In the genomic region with DNA sequence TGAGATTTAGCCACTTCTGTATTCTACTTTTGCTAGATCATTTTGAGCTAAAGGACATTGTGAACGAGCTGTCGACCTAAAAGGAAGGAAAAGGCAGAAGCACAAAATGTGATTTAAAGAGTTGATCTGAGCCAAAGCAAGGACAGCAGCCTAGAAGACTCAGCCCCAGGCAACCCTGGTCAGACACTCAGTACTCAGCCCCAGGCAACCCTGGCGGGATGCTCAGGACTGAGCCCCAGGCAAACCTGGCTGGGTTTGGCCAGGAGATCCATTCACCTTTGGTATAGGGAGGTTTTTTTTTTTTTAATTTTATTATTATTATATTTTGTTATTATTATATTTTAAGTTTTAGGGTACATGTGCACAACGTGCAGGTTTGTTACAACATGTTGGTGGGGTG, we compare ENCODE assay signal across 25 cellular contexts.
"Had no signal": no experiment of that assay in that cellular context is flagged by ENCODE, and none has a peak within 500 bp of the region (broad histone marks: within the 10 kb centered on the region; RNA-seq: fewer than 3 reads in every experiment).

No MANE protein-coding gene starts in this region.

- H3K36me3 ChIP-seq: colonic mucosa, heart right ventricle, lower lobe of right lung, ovary, right lobe of liver, tibial artery, upper lobe of left lung had no signal

- FAIRE-seq: islet of Langerhans, small intestine, urothelium cell line had no signal

- H3K4me3 ChIP-seq: colonic mucosa, heart right ventricle, lower lobe of right lung, ovary, right lobe of liver, testis, tibial artery, upper lobe of left lung had no signal

- H3K9me3 ChIP-seq: colonic mucosa, heart right ventricle, lower lobe of right lung, ovary, right lobe of liver, testis, tibial artery, upper lobe of left lung had no signal

- DNase-seq: colonic mucosa; effector CD8-positive, alpha-beta T cell; endodermal cell; foreskin fibroblast; glutamatergic neuron; heart right ventricle; hippocampal formation; left ventricle myocardium superior; natural killer cell; occipital lobe; ovary; retina; small intestine; stimulated activated CD4-positive, alpha-beta T cell treated with anti-CD3 and anti-CD28 coated beads, Interleukin-15, amount 100 ng/mL, for 24 hours; stimulated activated CD4-positive, alpha-beta T cell treated with anti-CD3 and anti-CD28 coated beads, Interleukin-2, amount 100 ng/mL, for 48 hours; stimulated activated naive B cell treated with anti-CD40 and anti-IgM and Interleukin-4, amounts not matched to agents 10 μg/mL and 1 μg/mL and 100 μg/mL, for 72 hours; testis had no signal

- H3K27ac ChIP-seq: colonic mucosa, epithelial cell of prostate, heart right ventricle, lower lobe of right lung, ovary, right lobe of liver, testis, tibial artery, upper lobe of left lung had no signal

- ATAC-seq: esophagus mucosa; heart right ventricle; left ventricle myocardium superior; lower lobe of right lung; natural killer cell; right lobe of liver; stimulated activated naive B cell treated with anti-CD40 and anti-IgM and Interleukin-4, amounts not matched to agents 10 μg/mL and 1 μg/mL and 100 μg/mL, for 72 hours had no signal

- H3K4me1 ChIP-seq: colonic mucosa, heart right ventricle, lower lobe of right lung, right lobe of liver, testis, upper lobe of left lung had no signal

- H3K27me3 ChIP-seq: colonic mucosa, ovary, right lobe of liver, testis, tibial artery, upper lobe of left lung had no signal
